ENCODE assay signal across 8 cellular contexts in genomic region chr19:19063183-19064097, GRCh38. TPM values are rescaled to one million over a fixed set of nuclear protein-coding genes. Genes with fewer than 3 reads are reported as not detected.
DNase-seq lines count a peak whose midpoint lies in the region; ATAC-seq and TF ChIP-seq lines count a peak whose summit lies in the region.

Gene SLC25A42, plus strand, starts transcription at chr19:19063994. Its CDS starts 32,131 bp downstream, at chr19:19096125.

- H3K27me3 ChIP-seq in ACC112 (ENCODE audit: insufficient read depth, low read length) (no peaks in the 10 kb centered on the region), WERI-Rb-1 (ENCODE audit: insufficient read depth, low read depth, severe bottlenecking) (no peaks in the 10 kb centered on the region), mammary epithelial cell (ENCODE audit: insufficient read depth, low read length) (no peaks in the 10 kb centered on the region), iPS-20b (ENCODE audit: insufficient read depth, low read length) (peaks cover 40% of the 10 kb centered on the region)

- 20% methylated on average over 24 of the region's 77 CpGs for WGBS in mammary epithelial cell (ENCODE audit: low coverage, missing lambda C conversion rate)

- intact Hi-C loops in mammary epithelial cell (cut with micrococcal nuclease) = loop anchor here (2.0 to 10.0 kb wide), 2 partner anchors 75 to 261 kb away; partner anchors contain the start of genes MAU2, SUGP1 and TMEM161A

- H3K36me3 ChIP-seq in ACC112 (ENCODE audit: insufficient read depth, low read length) = no peaks in the 10 kb centered on the region
- H3K36me3 ChIP-seq in WERI-Rb-1 = peaks cover 11% of the 10 kb centered on the region
- no peaks in the 10 kb centered on the region for H3K36me3 ChIP-seq in mammary epithelial cell (ENCODE audit: insufficient read depth, low read length)
- H3K36me3 ChIP-seq in iPS-20b (ENCODE audit: insufficient read depth, low read depth, low read length) = peaks cover 2% of the 10 kb centered on the region; the same call in 1 of the 2 replicates

- H3K9ac ChIP-seq in mammary epithelial cell (ENCODE audit: insufficient read depth, low read length) (no peak within 1 kb of the TSS), iPS-20b (ENCODE audit: low read depth, low read length) (peak within 1 kb of the TSS; percentile 69; the same call in 1 of the 2 replicates)

- TF ChIP-seq CTCF in WERI-Rb-1 (IDR thresholded peaks at IDR 0.05; ENCODE audit: low read depth, low read length) = no peak
- no peak for TF ChIP-seq CTCF in mammary epithelial cell (conservative IDR thresholded peaks at IDR 0.05 in 1 of 2, IDR thresholded peaks at IDR 0.05 in 1 of 2; ENCODE audit: extremely low read depth in 1 of 2, insufficient read depth in 1 of 2, low read depth in 1 of 2, low read length in 2 of 2)

- DNase-seq in NCI-H2227 (lab: John Stamatoyannopoulos, UW; ENCODE audit: unreplicated experiment) (peak; percentile 97), WERI-Rb-1 (peak; percentile 100), mammary epithelial cell (peak; percentile 99)

- dilution Hi-C loops in mammary epithelial cell (cut with HindIII; ENCODE audit: low sequenced_read_pairs) = no loop called here

- in situ Hi-C loops in mammary epithelial cell (cut with MboI; ENCODE audit: low sequenced_read_pairs in 2 of 2) = no loop called here

- H4K20me1 ChIP-seq in mammary epithelial cell (ENCODE audit: insufficient read depth, low read length) = no peaks in the 10 kb centered on the region

- peak within 1 kb of the TSS; percentile 87 for H3K4me2 ChIP-seq in mammary epithelial cell (ENCODE audit: insufficient read depth, low read depth, low read length)

- H3K27ac ChIP-seq in ACC112 (ENCODE audit: low read depth, low read length) (no peak within 1 kb of the TSS), WERI-Rb-1 (peak within 1 kb of the TSS; percentile 61), mammary epithelial cell (ENCODE audit: insufficient read depth, low read depth, low read length) (no peak within 1 kb of the TSS), iPS-20b (ENCODE audit: low read length) (no peak within 1 kb of the TSS), skin epidermis (peak within 1 kb of the TSS in 18 of 21 experiments; percentile 35 to 83 (median 72))

- CTCF ChIA-PET in mammary epithelial cell (lab: Charles Lee; ENCODE audit: low non-redundant PET) = no interaction called here

- H2AFZ ChIP-seq in ACC112 (ENCODE audit: low read length, unreplicated experiment) (no peak within 1 kb of the TSS), mammary epithelial cell (ENCODE audit: low read depth, low read length) (peak within 1 kb of the TSS; percentile 74)

- ATAC-seq in GM18873 (IDR thresholded peaks at IDR 0.05; ENCODE audit: low FRiP score, unreplicated experiment) (peak; percentile 92), HG03139 (IDR thresholded peaks at IDR 0.05; ENCODE audit: unreplicated experiment) (peak; percentile 90)

- no TSS peak for BruUV-seq in mammary epithelial cell (replicated peaks; lab: Mats Ljungman, UMichigan)

- H3K9me3 ChIP-seq in WERI-Rb-1 (ENCODE audit: severe bottlenecking) (no peaks in the 10 kb centered on the region), mammary epithelial cell (replicated peaks; ENCODE audit: insufficient read depth, low read length) (no peaks in the 10 kb centered on the region), iPS-20b (ENCODE audit: insufficient read depth, low read depth, low read length) (no peaks in the 10 kb centered on the region)

- peak within 1 kb of the TSS; percentile 82 for H3K4me3 ChIP-seq in ACC112 (ENCODE audit: low read depth, low read length)
- H3K4me3 ChIP-seq in WERI-Rb-1 (ENCODE audit: low read depth, low read length) = peak within 1 kb of the TSS; percentile 71
- H3K4me3 ChIP-seq in mammary epithelial cell (replicated peaks in 1 of 3; ENCODE audit: insufficient read depth in 1 of 3, low read depth in 2 of 3, low read length in 3 of 3) = peak within 1 kb of the TSS; percentile 56 to 82 (median 59)
- peak within 1 kb of the TSS; percentile 68 for H3K4me3 ChIP-seq in iPS-20b (ENCODE audit: low read length)
- peak within 1 kb of the TSS; percentile 45 to 91 (median 67) for H3K4me3 ChIP-seq in skin epidermis

- H3K4me1 ChIP-seq in ACC112 (ENCODE audit: control insufficient read depth, insufficient read depth, low read length, unreplicated experiment) = peaks cover 20% of the 10 kb centered on the region
- peaks cover 23% of the 10 kb centered on the region for H3K4me1 ChIP-seq in mammary epithelial cell (ENCODE audit: insufficient read depth, low read length)
- peaks cover 4% of the 10 kb centered on the region for H3K4me1 ChIP-seq in iPS-20b (ENCODE audit: insufficient read depth, low read length)

- no peaks in the 10 kb centered on the region for H3K79me2 ChIP-seq in ACC112 (ENCODE audit: control insufficient read depth, insufficient read depth, low read length, unreplicated experiment)
- no peaks in the 10 kb centered on the region for H3K79me2 ChIP-seq in mammary epithelial cell (ENCODE audit: insufficient read depth, low read length)

RNA-seq across cellular contexts. Expression of gene SLC25A42, which starts in this region (rescaled TPM):
- total RNA-seq in mammary epithelial cell = 1 to 10 TPM; 3.0 to 5.1 TPM
- 3.0 TPM for polyA plus RNA-seq in mammary epithelial cell
- 0.26 TPM for polyA minus RNA-seq in mammary epithelial cell

Comparison
In these comparisons a context has a peak if more than half of its experiments do, and no peak if none do; other contexts are left out.
1. H3K27ac ChIP-seq: peak in WERI-Rb-1 (single experiment) and skin epidermis (18 of 21); none in ACC112 (single experiment), mammary epithelial cell (single experiment) and iPS-20b (single experiment).
2. Peak in every context shown above with its lines, with median percentiles within 50 percentile points of each other: H3K4me3 ChIP-seq and DNase-seq.